Comparison of ENCODE assay signal across 25 cellular contexts in genomic region chr1:44339731-44340130, GRCh38.
"Had no signal": no experiment of that assay in that cellular context is flagged by ENCODE, and none has a peak within 500 bp of the region (broad histone marks: within the 10 kb centered on the region; RNA-seq: fewer than 3 reads in every experiment).

No MANE protein-coding gene starts in this region.

- H3K4me1 Mint-ChIP-seq: activated CD4-positive, alpha-beta T cell treated with anti-CD3 and anti-CD28 coated beads, Interleukin-2, amount 10 ng/mL, durations not matched to agents 7 days and 5 days had no signal

- H3K27ac ChIP-seq: brain microvascular endothelial cell, left lung, right atrium auricular region, skin epidermis, thyroid gland, vagina had no signal

- H3K9me3 Mint-ChIP-seq: activated T-cell treated with anti-CD3 and anti-CD28 coated beads, Interleukin-2, amount 50 U/mL, for 72 hours had no signal

- H3K4me3 Mint-ChIP-seq: activated B cell treated with CpG ODN at 0.5 μM for 24 hours; activated CD4-positive, alpha-beta T cell treated with anti-CD3 and anti-CD28 coated beads, Interleukin-2, amount 10 ng/mL, durations not matched to agents 7 days and 5 days; activated T-cell treated with anti-CD3 and anti-CD28 coated beads, Interleukin-2, amount 50 U/mL, for 72 hours; naive thymus-derived CD4-positive, alpha-beta T cell; stimulated activated naive B cell treated with anti-CD40 and anti-IgM and Interleukin-4, amounts not matched to agents 10 μg/mL and 1 μg/mL and 100 μg/mL, for 72 hours had no signal

- H3K9me3 ChIP-seq: left lung, mucosa of descending colon, right atrium auricular region, thyroid gland, vagina had no signal

- H3K27ac Mint-ChIP-seq: activated B cell treated with CpG ODN at 0.5 μM for 24 hours; activated CD4-positive, alpha-beta T cell treated with anti-CD3 and anti-CD28 coated beads, Interleukin-2, amount 10 ng/mL, durations not matched to agents 7 days and 5 days; activated T-cell treated with anti-CD3 and anti-CD28 coated beads, Interleukin-2, amount 50 U/mL, for 72 hours; naive thymus-derived CD4-positive, alpha-beta T cell; stimulated activated naive B cell treated with anti-CD40 and anti-IgM and Interleukin-4, amounts not matched to agents 10 μg/mL and 1 μg/mL and 100 μg/mL, for 72 hours had no signal

- H3K4me1 ChIP-seq: left lung, right atrium auricular region, thyroid gland, vagina had no signal

- DNase-seq: activated B cell treated with CpG ODN at 0.5 μM for 24 hours; activated CD4-positive, alpha-beta T cell treated with anti-CD3 and anti-CD28 coated beads, Interleukin-2, amount 10 ng/mL, durations not matched to agents 7 days and 5 days; activated CD8-positive, alpha-beta memory T cell treated with anti-CD3 and anti-CD28 coated beads, Interleukin-2, amount 50 U/mL, for 48 hours; activated T-cell treated with anti-CD3 and anti-CD28 coated beads, Interleukin-2, amount 50 U/mL, for 72 hours; anterior cingulate cortex; brain microvascular endothelial cell; cortex of kidney; effector memory CD4-positive, alpha-beta T cell; foreskin melanocyte; head of caudate nucleus; kidney; left lung; mammary epithelial cell; mucosa of descending colon; naive thymus-derived CD4-positive, alpha-beta T cell; nucleus accumbens; stimulated activated CD4-positive, alpha-beta T cell treated with anti-CD3 and anti-CD28 coated beads, Interleukin-15, amount 100 ng/mL, for 24 hours; stimulated activated CD4-positive, alpha-beta T cell treated with anti-CD3 and anti-CD28 coated beads, Interleukin-4, amount 100 ng/mL, for 1 hour; stimulated activated naive B cell treated with anti-CD40 and anti-IgM and Interleukin-4, amounts not matched to agents 10 μg/mL and 1 μg/mL and 100 μg/mL, for 72 hours; T-helper 2 cell; thyroid gland had no signal

- FAIRE-seq: kidney, TTC549 had no signal

- H3K4me3 ChIP-seq: left lung, mucosa of descending colon, right atrium auricular region, skin epidermis, thyroid gland, vagina had no signal

- ATAC-seq: activated T-cell treated with anti-CD3 and anti-CD28 coated beads, Interleukin-2, amount 50 U/mL, for 72 hours; left lung; mucosa of descending colon; naive thymus-derived CD4-positive, alpha-beta T cell; stimulated activated naive B cell treated with anti-CD40 and anti-IgM and Interleukin-4, amounts not matched to agents 10 μg/mL and 1 μg/mL and 100 μg/mL, for 72 hours had no signal

- H3K27me3 Mint-ChIP-seq: activated B cell treated with CpG ODN at 0.5 μM for 24 hours; activated CD4-positive, alpha-beta T cell treated with anti-CD3 and anti-CD28 coated beads, Interleukin-2, amount 10 ng/mL, durations not matched to agents 7 days and 5 days; naive thymus-derived CD4-positive, alpha-beta T cell; stimulated activated naive B cell treated with anti-CD40 and anti-IgM and Interleukin-4, amounts not matched to agents 10 μg/mL and 1 μg/mL and 100 μg/mL, for 72 hours had no signal

- H3K27me3 ChIP-seq: brain microvascular endothelial cell, left lung, right atrium auricular region, thyroid gland, vagina had no signal
